In genomic region chr6:66159937-66160336, GRCh38 we compare ENCODE assay signal across 28 cellular contexts.
"Had no signal": no experiment of that assay in that cellular context is flagged by ENCODE, and none has a peak within 500 bp of the region (broad histone marks: within the 10 kb centered on the region; RNA-seq: fewer than 3 reads in every experiment).

No MANE protein-coding gene starts in this region.

- ATAC-seq: effector memory CD8-positive, alpha-beta T cell; esophagus mucosa; foreskin keratinocyte; gastrocnemius medialis; gastroesophageal sphincter; heart left ventricle; heart right ventricle had no signal

- H3K9me3 ChIP-seq: gastrocnemius medialis had no signal

- H3K27ac ChIP-seq: colonic mucosa, coronary artery, dorsolateral prefrontal cortex, epithelial cell of prostate, esophagus muscularis mucosa, esophagus squamous epithelium, foreskin keratinocyte, gastrocnemius medialis, gastroesophageal sphincter, heart left ventricle, heart right ventricle had no signal

- H3K36me3 ChIP-seq: colonic mucosa, esophagus muscularis mucosa, esophagus squamous epithelium, gastrocnemius medialis, gastroesophageal sphincter, heart left ventricle, heart right ventricle had no signal

- H3K4me1 ChIP-seq: colonic mucosa, esophagus muscularis mucosa, esophagus squamous epithelium, foreskin keratinocyte, gastrocnemius medialis, gastroesophageal sphincter, heart left ventricle, heart right ventricle had no signal

- H3K27me3 ChIP-seq: colonic mucosa, dorsolateral prefrontal cortex, esophagus muscularis mucosa, esophagus squamous epithelium, foreskin keratinocyte, gastrocnemius medialis, gastroesophageal sphincter, heart left ventricle, heart right ventricle had no signal

- H3K4me3 ChIP-seq: colonic mucosa, coronary artery, dorsolateral prefrontal cortex, esophagus muscularis mucosa, esophagus squamous epithelium, gastrocnemius medialis, gastroesophageal sphincter, heart left ventricle, heart right ventricle had no signal

- DNase-seq: colonic mucosa; cortex of kidney; dermis blood vessel endothelial cell; dorsolateral prefrontal cortex; effector CD4-positive, alpha-beta T cell; effector CD8-positive, alpha-beta T cell; effector memory CD4-positive, alpha-beta T cell; effector memory CD8-positive, alpha-beta T cell; endodermal cell; erythroblast; esophagus squamous epithelium; foreskin fibroblast; foreskin keratinocyte; foreskin melanocyte; gastrocnemius medialis; glutamatergic neuron; head of caudate nucleus; heart left ventricle; heart right ventricle had no signal

- FAIRE-seq: colon, endometrium, endothelial cell of umbilical vein, frontal cortex had no signal
